ENCODE assay signal across 17 cellular contexts in genomic region chr3:75332784-75333183, GRCh38.
DNase-seq lines count a peak whose midpoint lies in the region; ATAC-seq and TF ChIP-seq lines count a peak whose summit lies in the region.
"Had no signal": no experiment of that assay in that cellular context is flagged by ENCODE, and none has a peak within 500 bp of the region (broad histone marks: within the 10 kb centered on the region; RNA-seq: fewer than 3 reads in every experiment).

No MANE protein-coding gene starts in this region.

- TF ChIP-seq CTCF in AG09319 (IDR thresholded peaks at IDR 0.05; ENCODE audit: low read depth, low read length) (no peak), fibroblast of lung (conservative IDR thresholded peaks at IDR 0.05 in 1 of 2, IDR thresholded peaks at IDR 0.05 in 1 of 2; ENCODE audit: low read depth in 1 of 2, low read length in 2 of 2) (no peak), omental fat pad (IDR thresholded peaks at IDR 0.05) (no peak), OCI-LY7 (conservative IDR thresholded peaks at IDR 0.05; ENCODE audit: low read length) (no peak)

- H4K20me1 ChIP-seq in fibroblast of lung (ENCODE audit: control insufficient read depth, extremely low read depth, insufficient read depth, low read length) (no peaks in the 10 kb centered on the region), OCI-LY7 (ENCODE audit: insufficient read depth, low read length) (no peaks in the 10 kb centered on the region)
- H4K20me1 ChIP-seq: BLaER1 treated with 17β-estradiol and CSF1 and Interleukin-3, amounts not matched to agents 10 nM and 100 nM had no signal

- H3K4me3 ChIP-seq in MG63 (no peak overlapping the region), fibroblast of lung (replicated peaks in 1 of 4; ENCODE audit: control extremely low read depth in 1 of 4, insufficient read depth in 1 of 4, low read depth in 3 of 4, low read length in 4 of 4) (no peak overlapping the region), OCI-LY7 (ENCODE audit: low read depth, low read length, poor library complexity, severe bottlenecking) (no peak overlapping the region)
- H3K4me3 ChIP-seq: BLaER1 treated with 17β-estradiol and CSF1 and Interleukin-3, amounts not matched to agents 10 nM and 100 nM had no signal

- H3K27ac ChIP-seq in fibroblast of lung (ENCODE audit: insufficient read depth, low read length) (no peak overlapping the region), caudate nucleus (ENCODE audit: low read depth, low read length) (no peak overlapping the region), OCI-LY7 (ENCODE audit: low read depth, low read length, poor library complexity, severe bottlenecking) (no peak overlapping the region)
- H3K27ac ChIP-seq: BLaER1 treated with 17β-estradiol and CSF1 and Interleukin-3, amounts not matched to agents 10 nM and 100 nM had no signal

- peaks cover 3% of the 10 kb centered on the region for H3K4me1 ChIP-seq in fibroblast of lung (ENCODE audit: control insufficient read depth, extremely low read depth, insufficient read depth, low read length)
- H3K4me1 ChIP-seq in OCI-LY7 (ENCODE audit: insufficient read depth, low read length, poor library complexity, severe bottlenecking): no peaks in the 10 kb centered on the region

- H2AFZ ChIP-seq in fibroblast of lung (ENCODE audit: low read length) (no peak overlapping the region), OCI-LY7 (ENCODE audit: low read length) (no peak overlapping the region)

- DNase-seq in AG09319 (ENCODE audit: extremely low read depth, low read depth) (peak; percentile 14), MG63 (peak; percentile 67), fibroblast of lung (ENCODE audit: low read depth in 2 of 2) (peak; percentile 51 to 77), omental fat pad (ENCODE audit: low spot score) (no peak), caudate nucleus (lab: John Stamatoyannopoulos, UW) (no peak), cortex of kidney (lab: John Stamatoyannopoulos, UW) (no peak), OCI-LY7 (ENCODE audit: low spot score) (no peak)
- DNase-seq: GF-D8, NCI-H1092, NCI-H2081 treated with DMSO at 0.1 percent for 48 hours, NCI-H510A treated with DMSO at 0.1 percent for 48 hours had no signal

- ATAC-seq in omental fat pad (ENCODE audit: low FRiP score) (peak; percentile 16), HG02852 (IDR thresholded peaks at IDR 0.05; ENCODE audit: unreplicated experiment) (no peak)
- ATAC-seq: HepG2, Panc1, Right ventricle myocardium inferior had no signal

- H3K4me2 ChIP-seq in fibroblast of lung (ENCODE audit: extremely low read depth, insufficient read depth, low read length) (no peak overlapping the region), OCI-LY7 (ENCODE audit: low read length) (no peak overlapping the region)
- H3K4me2 ChIP-seq: BLaER1 treated with 17β-estradiol and CSF1 and Interleukin-3, amounts not matched to agents 10 nM and 100 nM; SK-N-SH had no signal

- no peaks in the 10 kb centered on the region for H3K79me2 ChIP-seq in fibroblast of lung (ENCODE audit: control insufficient read depth, insufficient read depth, low read length)
- no peaks in the 10 kb centered on the region for H3K79me2 ChIP-seq in OCI-LY7 (ENCODE audit: insufficient read depth, low read depth, low read length)

- no peak overlapping the region for H3K9ac ChIP-seq in fibroblast of lung (ENCODE audit: insufficient read depth, low read length)
- H3K9ac ChIP-seq: BLaER1 treated with 17β-estradiol and CSF1 and Interleukin-3, amounts not matched to agents 10 nM and 100 nM; SK-N-SH had no signal

- H3K36me3 ChIP-seq in MG63 (no peaks in the 10 kb centered on the region), fibroblast of lung (ENCODE audit: control insufficient read depth, insufficient read depth, low read length) (no peaks in the 10 kb centered on the region), OCI-LY7 (ENCODE audit: insufficient read depth, low read length) (no peaks in the 10 kb centered on the region)
- H3K36me3 ChIP-seq: BLaER1 treated with 17β-estradiol and CSF1 and Interleukin-3, amounts not matched to agents 10 nM and 100 nM had no signal

- CTCF ChIA-PET in OCI-LY7 (lab: Charles Lee; ENCODE audit: unreplicated experiment): interaction anchor here (0.6 kb wide), 1 partner anchor 39 kb away, joined by 17 read pairs; no protein-coding TSS in a partner anchor

- no TSS peak for BruUV-seq in OCI-LY7 (replicated peaks; lab: Mats Ljungman, UMichigan)

- no peaks in the 10 kb centered on the region for H3K9me2 ChIP-seq in OCI-LY7 (ENCODE audit: insufficient read depth, low read length)
- H3K9me2 ChIP-seq: SK-N-SH had no signal

- intact Hi-C loops in OCI-LY7 (cut with micrococcal nuclease; ENCODE audit: unreplicated experiment): no loop called here

- H3K27me3 ChIP-seq in MG63 (no peaks in the 10 kb centered on the region), fibroblast of lung (ENCODE audit: control insufficient read depth, insufficient read depth, low read length) (peaks cover 5% of the 10 kb centered on the region)
- H3K27me3 ChIP-seq: BLaER1 treated with 17β-estradiol and CSF1 and Interleukin-3, amounts not matched to agents 10 nM and 100 nM had no signal

- H3K9me3 ChIP-seq in MG63 (no peaks in the 10 kb centered on the region), fibroblast of lung (ENCODE audit: control insufficient read depth, insufficient read depth, low read depth, low read length) (no peaks in the 10 kb centered on the region), OCI-LY7 (ENCODE audit: low read length) (no peaks in the 10 kb centered on the region)
- H3K9me3 ChIP-seq: BLaER1 treated with 17β-estradiol and CSF1 and Interleukin-3, amounts not matched to agents 10 nM and 100 nM; SK-N-SH had no signal

- POLR2A ChIA-PET in OCI-LY7 (lab: Charles Lee): no interaction called here

Comparison
In these comparisons a context has a peak if more than half of its experiments do, and no peak if none do; other contexts are left out.
1. DNase-seq: peak in AG09319 (single experiment), MG63 (single experiment) and fibroblast of lung (2 of 2); none in omental fat pad (single experiment), caudate nucleus (0 of 61), cortex of kidney (single experiment) and OCI-LY7 (single experiment).